In genomic region chr5:59798862-59799667, GRCh38 we compare ENCODE assay signal across 9 cellular contexts.
A peak's percentile ranks its signal among the peaks of the same experiment; 100 is the strongest.
DNase-seq lines count a peak whose midpoint lies in the region; ATAC-seq and FAIRE-seq lines count a peak whose summit lies in the region.
"Had no signal": no experiment of that assay in that cellular context is flagged by ENCODE, and none has a peak within 500 bp of the region (broad histone marks: within the 10 kb centered on the region; RNA-seq: fewer than 3 reads in every experiment).

No MANE protein-coding gene starts in this region.

- H3K4me3 ChIP-seq in adipocyte (ENCODE audit: low read length), result peak overlapping the region; percentile 26
- H3K4me3 ChIP-seq in naive thymus-derived CD4-positive, alpha-beta T cell (ENCODE audit: low read length), result no peak overlapping the region

- H3K4me1 ChIP-seq in adipocyte (ENCODE audit: control insufficient read depth, insufficient read depth, low read length), result peaks cover 15% of the 10 kb centered on the region
- H3K4me1 ChIP-seq in naive thymus-derived CD4-positive, alpha-beta T cell (ENCODE audit: control insufficient read depth in 2 of 2, insufficient read depth in 2 of 2, low read length in 2 of 2), result peaks cover 0 to 6% of the 10 kb centered on the region in 2 donors

- no peaks in the 10 kb centered on the region for H3K9me3 ChIP-seq in adipocyte (ENCODE audit: control insufficient read depth, low read length)
- no peaks in the 10 kb centered on the region for H3K9me3 ChIP-seq in naive thymus-derived CD4-positive, alpha-beta T cell (ENCODE audit: control insufficient read depth in 2 of 3, low read length in 3 of 3)

- no peak overlapping the region for H3K27ac ChIP-seq in naive thymus-derived CD4-positive, alpha-beta T cell (ENCODE audit: low read depth, low read length)

- H3K4me3 Mint-ChIP-seq in naive thymus-derived CD4-positive, alpha-beta T cell, result no peak overlapping the region

- H3K36me3 ChIP-seq in adipocyte (ENCODE audit: control insufficient read depth, insufficient read depth, low read length, severe bottlenecking), result no peaks in the 10 kb centered on the region
- H3K36me3 ChIP-seq in naive thymus-derived CD4-positive, alpha-beta T cell (ENCODE audit: control insufficient read depth in 2 of 3, insufficient read depth in 3 of 3, low read length in 3 of 3), result no peaks in the 10 kb centered on the region

- peaks cover 0 to 12% (median 10%) of the 10 kb centered on the region in 5 donors for H3K27me3 Mint-ChIP-seq in naive thymus-derived CD4-positive, alpha-beta T cell

- no peak overlapping the region for H3K9ac ChIP-seq in adipocyte (ENCODE audit: low read length)

- POLR2A ChIA-PET in naive thymus-derived CD4-positive, alpha-beta T cell (lab: Charles Lee), result no interaction called here

- H3K27me3 ChIP-seq in adipocyte (replicated peaks; ENCODE audit: control insufficient read depth, insufficient read depth, low read length), result no peaks in the 10 kb centered on the region
- H3K27me3 ChIP-seq in naive thymus-derived CD4-positive, alpha-beta T cell (ENCODE audit: control insufficient read depth in 2 of 2, insufficient read depth in 2 of 2, low read length in 2 of 2), result no peaks in the 10 kb centered on the region

- no peaks in the 10 kb centered on the region for H3K36me3 Mint-ChIP-seq in naive thymus-derived CD4-positive, alpha-beta T cell

- CTCF ChIA-PET in naive thymus-derived CD4-positive, alpha-beta T cell (lab: Charles Lee), result interaction anchor here (1.4 to 2.5 kb wide), 4 partner anchors 9 to 410 kb away, joined by 4 to 27 read pairs (median 8); no protein-coding TSS in a partner anchor

- FAIRE-seq in HTR-8/SVneo (lab: Jason Lieb, UNC), result no peak

- no peaks in the 10 kb centered on the region for H3K9me3 Mint-ChIP-seq in naive thymus-derived CD4-positive, alpha-beta T cell

- ATAC-seq in GM19395 (IDR thresholded peaks at IDR 0.05; ENCODE audit: unreplicated experiment) (peak; percentile 78), HG03439 (IDR thresholded peaks at IDR 0.05; ENCODE audit: unreplicated experiment) (peak; percentile 60)
- peak; percentile 47 for ATAC-seq in naive thymus-derived CD4-positive, alpha-beta T cell

- peaks cover 0 to under 1% (median 0%) of the 10 kb centered on the region in 7 donors for H3K4me1 Mint-ChIP-seq in naive thymus-derived CD4-positive, alpha-beta T cell

- DNase-seq in DMS153 (lab: John Stamatoyannopoulos, UW) (peak; percentile 59), adipocyte (ENCODE audit: low read depth) (peak; percentile 16), HTR-8/SVneo (ENCODE audit: insufficient read length, low spot score) (no peak), amygdala (lab: John Stamatoyannopoulos, UW) (no peak)
- DNase-seq in naive thymus-derived CD4-positive, alpha-beta T cell, result no peak
- no peak for DNase-seq in activated effector memory CD4-positive, alpha-beta T cell treated with Interleukin-2 at 50 U/mL for 16 hours
- DNase-seq: IMR-90 had no signal

- intact Hi-C loops in naive thymus-derived CD4-positive, alpha-beta T cell (cut with micrococcal nuclease), result no loop called here

- H3K27ac Mint-ChIP-seq in naive thymus-derived CD4-positive, alpha-beta T cell, result no peak overlapping the region

Comparison
In these comparisons a context has a peak if more than half of its experiments do, and no peak if none do; other contexts are left out.
1. DNase-seq: peak in DMS153 (single experiment) and adipocyte (single experiment); none in naive thymus-derived CD4-positive, alpha-beta T cell (0 of 9), HTR-8/SVneo (single experiment), activated effector memory CD4-positive, alpha-beta T cell treated with Interleukin-2 at 50 U/mL for 16 hours (single experiment) and amygdala (0 of 56).
2. Peak in every context shown above with its lines, with median percentiles within 50 percentile points of each other: ATAC-seq.